In the genomic region with DNA sequence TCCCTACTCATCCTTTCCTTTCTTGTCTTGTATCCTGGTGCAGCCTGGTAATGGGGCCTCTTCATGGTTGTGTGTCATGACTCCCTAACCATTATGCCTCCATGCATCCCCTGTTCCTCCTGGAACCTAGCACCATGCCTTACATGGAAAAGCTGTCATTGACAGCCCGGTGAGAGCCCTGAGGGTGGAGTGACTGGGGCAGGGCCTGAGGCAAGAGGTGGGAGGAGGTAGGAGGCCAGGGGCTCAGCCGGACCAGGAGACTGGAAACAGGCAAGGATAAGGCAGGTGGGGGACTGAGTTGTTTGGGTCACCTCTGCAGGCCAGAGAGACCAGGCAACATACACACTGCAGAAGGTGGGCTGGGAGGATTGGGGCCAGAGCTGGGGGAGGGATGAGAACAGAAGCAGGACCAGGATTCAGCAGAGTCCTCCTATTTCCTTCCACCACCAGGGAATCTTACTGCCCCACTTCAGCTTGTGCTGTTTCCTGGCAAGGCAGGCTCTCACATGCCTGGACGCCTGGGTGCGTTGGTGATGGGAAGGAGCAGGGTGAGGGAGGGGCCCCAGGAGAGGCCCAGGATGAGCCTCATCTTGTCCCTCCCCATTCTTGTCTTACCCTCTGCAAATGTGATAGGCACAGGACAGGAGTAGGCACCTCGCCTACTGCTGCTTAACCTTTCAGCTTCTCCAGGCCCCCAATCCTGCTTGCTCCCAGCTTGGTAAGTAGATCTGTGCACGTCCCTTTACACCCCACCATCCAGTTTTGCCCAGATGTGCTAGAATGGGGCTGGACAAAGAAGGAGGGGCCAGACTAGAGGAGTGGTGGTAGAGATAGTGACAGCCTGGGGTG, we compare ENCODE assay signal across 8 cellular contexts. TPM values are rescaled to one million over a fixed set of nuclear protein-coding genes. Genes with fewer than 3 reads are reported as not detected.
A peak's percentile ranks its signal among the peaks of the same experiment; 100 is the strongest.
DNase-seq lines count a peak whose midpoint lies in the region; ATAC-seq and TF ChIP-seq lines count a peak whose summit lies in the region.

A gene with protein sequence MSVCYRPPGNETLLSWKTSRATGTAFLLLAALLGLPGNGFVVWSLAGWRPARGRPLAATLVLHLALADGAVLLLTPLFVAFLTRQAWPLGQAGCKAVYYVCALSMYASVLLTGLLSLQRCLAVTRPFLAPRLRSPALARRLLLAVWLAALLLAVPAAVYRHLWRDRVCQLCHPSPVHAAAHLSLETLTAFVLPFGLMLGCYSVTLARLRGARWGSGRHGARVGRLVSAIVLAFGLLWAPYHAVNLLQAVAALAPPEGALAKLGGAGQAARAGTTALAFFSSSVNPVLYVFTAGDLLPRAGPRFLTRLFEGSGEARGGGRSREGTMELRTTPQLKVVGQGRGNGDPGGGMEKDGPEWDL (plus strand): TSS at position 603 of the 849 bp plus-strand sequence. CDS start 525 bp downstream, outside the sequence.

- no peaks in the 10 kb centered on the region for H3K9me2 ChIP-seq in GM23248 (ENCODE audit: insufficient read depth)

- H3K4me1 ChIP-seq in GM23248 (ENCODE audit: insufficient read depth) = peaks cover 15% of the 10 kb centered on the region

- H3K27me3 ChIP-seq in GM23248 (replicated peaks; ENCODE audit: insufficient read depth) = no peaks in the 10 kb centered on the region

- peak within 1 kb of the TSS; percentile 80 for H3K27ac Mint-ChIP-seq in T-helper 2 cell treated with Interferon-gamma antibody and Interleukin-4, amounts not matched to agents 5 μg/mL and 100 μg/mL, for 36 hours

- H3K4me2 ChIP-seq in GM23248 (ENCODE audit: unreplicated experiment) = peak within 1 kb of the TSS; percentile 27

- peak within 1 kb of the TSS; percentile 66 for H2AFZ ChIP-seq in GM23248

- H3K27ac ChIP-seq in GM23248 = no peak within 1 kb of the TSS

- no peaks in the 10 kb centered on the region; the same call in 1 of the 2 replicates for H3K36me3 ChIP-seq in GM23248 (ENCODE audit: low read depth)

- no peak for TF ChIP-seq CTCF in fibroblast of the aortic adventitia (IDR thresholded peaks at IDR 0.05; ENCODE audit: insufficient read depth, low read length)

- H3K4me1 Mint-ChIP-seq in T-helper 2 cell treated with Interferon-gamma antibody and Interleukin-4, amounts not matched to agents 5 μg/mL and 100 μg/mL, for 36 hours (ENCODE audit: low read depth) = peaks cover 54% of the 10 kb centered on the region

- H3F3A ChIP-seq in GM23248 (ENCODE audit: insufficient read depth) = peaks cover 8% of the 10 kb centered on the region; the same call in 1 of the 2 replicates

- no peaks in the 10 kb centered on the region for H3K9me3 ChIP-seq in GM23248 (ENCODE audit: low read depth)

- H3K36me3 Mint-ChIP-seq in T-helper 2 cell treated with Interferon-gamma antibody and Interleukin-4, amounts not matched to agents 5 μg/mL and 100 μg/mL, for 36 hours (ENCODE audit: low read depth) = peaks cover 57% of the 10 kb centered on the region

- H3K27me3 Mint-ChIP-seq in T-helper 2 cell treated with Interferon-gamma antibody and Interleukin-4, amounts not matched to agents 5 μg/mL and 100 μg/mL, for 36 hours (ENCODE audit: low read depth) = no peaks in the 10 kb centered on the region

- in situ Hi-C loops in GM23248 (cut with MboI) (no loop called here), KBM-7 (cut with MboI; ENCODE audit: low pct_unique_long_range_greater_than_20kb, low sequenced_read_pairs) (no loop called here)

- 68 to 85% methylated on average over 6 of the region's 6 CpGs for WGBS in GM23248 (ENCODE audit: low coverage in 1 of 2, low lambda C conversion rate in 2 of 2, missing lambda C conversion rate in 2 of 2), 2 experiments

- H3K9me3 Mint-ChIP-seq in T-helper 2 cell treated with Interferon-gamma antibody and Interleukin-4, amounts not matched to agents 5 μg/mL and 100 μg/mL, for 36 hours = no peaks in the 10 kb centered on the region

- H3K9ac ChIP-seq in GM23248 = peak within 1 kb of the TSS; percentile 52

- ATAC-seq in HG02678 (IDR thresholded peaks at IDR 0.05; ENCODE audit: unreplicated experiment) = no peak

- no peaks in the 10 kb centered on the region for H3K79me2 ChIP-seq in GM23248 (ENCODE audit: insufficient read depth)

- peak within 1 kb of the TSS; percentile 87 for H3K4me3 Mint-ChIP-seq in T-helper 2 cell treated with Interferon-gamma antibody and Interleukin-4, amounts not matched to agents 5 μg/mL and 100 μg/mL, for 36 hours

- H3K4me3 ChIP-seq in GM23248 = peak within 1 kb of the TSS; percentile 59
- peak within 1 kb of the TSS; percentile 28 for H3K4me3 ChIP-seq in fibroblast of the aortic adventitia (ENCODE audit: low read depth, low read length)
- H3K4me3 ChIP-seq in skeletal muscle cell (ENCODE audit: low read depth, low read length) = peak within 1 kb of the TSS; percentile 29

- H4K20me1 ChIP-seq in GM23248 (ENCODE audit: insufficient read depth) = no peaks in the 10 kb centered on the region

- DNase-seq in GM23248 (no peak), fibroblast of the aortic adventitia (ENCODE audit: low read depth) (no peak), skeletal muscle cell (ENCODE audit: low read depth) (no peak), hepatic stellate cell (ENCODE audit: low spot score) (no peak), KBM-7 (no peak), GOT3 (lab: John Stamatoyannopoulos, UW) (no peak)
- DNase-seq in T-helper 2 cell treated with Interferon-gamma antibody and Interleukin-4, amounts not matched to agents 5 μg/mL and 100 μg/mL, for 36 hours (ENCODE audit: low spot score) = no peak

RNA-seq across cellular contexts. Expression of the gene that starts here (rescaled TPM):
- total RNA-seq in GM23248 (2014; rRNA removed; shearing (Covaris generic)) = 3.5 and 6.8 TPM in 2 replicates
- polyA plus RNA-seq in GM23248 (2016; fragmentation: Nextera tagmentation; extraction: Ambion mirVana) = 0.30 and 0.45 TPM in 2 replicates
- 3.5 and 18.6 TPM in 2 replicates for total RNA-seq in fibroblast of the aortic adventitia (ENCODE audit: low replicate concordance)
